ENCODE assay signal across 9 cellular contexts in genomic region chr1:160400646-160401486, GRCh38. TPM values are rescaled to one million over a fixed set of nuclear protein-coding genes. Genes with fewer than 3 reads are reported as not detected.
DNase-seq lines count a peak whose midpoint lies in the region; ATAC-seq and TF ChIP-seq lines count a peak whose summit lies in the region.
"Had no signal": no experiment of that assay in that cellular context is flagged by ENCODE, and none has a peak within 500 bp of the region (broad histone marks: within the 10 kb centered on the region; RNA-seq: fewer than 3 reads in every experiment).

No MANE protein-coding gene starts in this region.

- H3K4me1 Mint-ChIP-seq in glutamatergic neuron (ENCODE audit: low read depth, unreplicated experiment), result peaks cover 23% of the 10 kb centered on the region

- no peak overlapping the region for H3K4me2 ChIP-seq in PC-3 (ENCODE audit: low read length)

- H3K4me1 ChIP-seq in prostate gland (replicated peaks) (peaks cover 3% of the 10 kb centered on the region), PC-3 (ENCODE audit: insufficient read depth, low read length) (no peaks in the 10 kb centered on the region)

- H3K36me3 Mint-ChIP-seq in glutamatergic neuron (ENCODE audit: unreplicated experiment), result no peaks in the 10 kb centered on the region

- 3% methylated on average over 48 of the region's 55 CpGs for WGBS in prostate gland

- CTCF ChIA-PET in PC-3 (lab: Charles Lee), result no interaction called here

- peaks cover 6% of the 10 kb centered on the region for H3K27me3 Mint-ChIP-seq in glutamatergic neuron (ENCODE audit: unreplicated experiment)

- H3K9me3 ChIP-seq in prostate gland (no peaks in the 10 kb centered on the region), PC-3 (ENCODE audit: low read length) (no peaks in the 10 kb centered on the region)

- H3K9me3 Mint-ChIP-seq in glutamatergic neuron (ENCODE audit: unreplicated experiment), result peaks cover 4% of the 10 kb centered on the region

- no peak overlapping the region for H3K9ac ChIP-seq in PC-3 (ENCODE audit: low read length)

- H3K79me2 ChIP-seq in PC-3 (ENCODE audit: low read length), result no peaks in the 10 kb centered on the region

- H3K27ac ChIP-seq in prostate gland (peak overlapping the region; percentile 81 to 83), PC-3 (ENCODE audit: low read length) (no peak overlapping the region)
- H3K27ac ChIP-seq: 22Rv1 had no signal

- no peak overlapping the region for H2AFZ ChIP-seq in PC-3 (ENCODE audit: low read length)

- no peak for TF ChIP-seq CTCF in glutamatergic neuron (IDR thresholded peaks at IDR 0.05; ENCODE audit: partially characterized antibody, unreplicated experiment)
- no peak for TF ChIP-seq CTCF in prostate gland (IDR thresholded peaks at IDR 0.05)
- no peak for TF ChIP-seq CTCF in PC-3 (conservative IDR thresholded peaks at IDR 0.05; ENCODE audit: low read depth, low read length)

- H3K9me2 ChIP-seq in PC-3 (replicated peaks; ENCODE audit: low read length), result no peaks in the 10 kb centered on the region

- H3K27me3 ChIP-seq in prostate gland (replicated peaks; ENCODE audit: insufficient read depth), result no peaks in the 10 kb centered on the region
- peaks cover 50% of the 10 kb centered on the region for H3K27me3 ChIP-seq in PC-3 (ENCODE audit: low read length)

- H3K4me3 Mint-ChIP-seq in glutamatergic neuron (ENCODE audit: unreplicated experiment), result peak overlapping the region; percentile 94

- POLR2A ChIA-PET in PC-3 (lab: Charles Lee; ENCODE audit: unreplicated experiment), result no interaction called here

- H3K36me3 ChIP-seq in prostate gland (no peaks in the 10 kb centered on the region), PC-3 (ENCODE audit: low read depth, low read length) (no peaks in the 10 kb centered on the region)

- DNase-seq in DMS 273 (lab: John Stamatoyannopoulos, UW; ENCODE audit: unreplicated experiment), result peak; percentile 58
- no peak for DNase-seq in DMS 273 treated with DMSO at 0.1 percent for 48 hours (lab: John Stamatoyannopoulos, UW)
- peak; percentile 57 for DNase-seq in SK-N-DZ (ENCODE audit: low spot score)
- DNase-seq in glutamatergic neuron, result peak; percentile 56
- DNase-seq in prostate gland (ENCODE audit: low spot score), result peak; percentile 31
- DNase-seq in effector CD4-positive, alpha-beta T cell, result no peak
- no peak for DNase-seq in PC-3

- no peaks in the 10 kb centered on the region for H4K20me1 ChIP-seq in PC-3 (ENCODE audit: low read length)

- H3F3A ChIP-seq in PC-3 (ENCODE audit: low read length, unreplicated experiment), result no peaks in the 10 kb centered on the region

- H3K4me3 ChIP-seq in prostate gland (peak overlapping the region; percentile 82 to 91), PC-3 (ENCODE audit: low read length) (no peak overlapping the region)

- ATAC-seq in PC-3, result no peak
- no peak for ATAC-seq in HG02870 (IDR thresholded peaks at IDR 0.05; ENCODE audit: unreplicated experiment)

- no peak for TF ChIP-seq POLR2A in prostate gland (IDR thresholded peaks at IDR 0.05)

- intact Hi-C loops in prostate gland (cut with DNase I) (no loop called here), PC-3 (cut with micrococcal nuclease) (no loop called here)

- peak overlapping the region; percentile 78 for H3K27ac Mint-ChIP-seq in glutamatergic neuron (ENCODE audit: unreplicated experiment)

- no TSS peak for BruUV-seq in PC-3 (replicated peaks; lab: Mats Ljungman, UMichigan)

RNA-seq across cellular contexts. Expression of gene VANGL2, which starts 0.5 kb away (rescaled TPM):
- polyA plus RNA-seq in SK-N-DZ (2014; cell fraction: cytosol; rRNA removed), result 9.5 and 12.5 TPM in 2 replicates
- 10.0 and 16.3 TPM in 2 replicates for polyA plus RNA-seq in SK-N-DZ (2014; cell fraction: nucleus; rRNA removed)
- 79.4 TPM for total RNA-seq in glutamatergic neuron (ENCODE audit: unreplicated experiment)
- total RNA-seq in prostate gland, result 10 to 100 TPM in 1 of 2 donors, 1 to 10 TPM in 1; 9.7 to 13.6 TPM
- 0.06 and 0.44 TPM in 2 replicates for total RNA-seq in PC-3 (2014; rRNA removed)

RNA-seq across cellular contexts. Expression of gene NHLH1, which starts 34.0 kb away (rescaled TPM):
- polyA plus RNA-seq in SK-N-DZ (2014; cell fraction: cytosol; rRNA removed), result 0.25 and 0.35 TPM in 2 replicates
- polyA plus RNA-seq in SK-N-DZ (2014; cell fraction: nucleus; rRNA removed), result 0.57 and 1.3 TPM in 2 replicates
- total RNA-seq in glutamatergic neuron (ENCODE audit: unreplicated experiment), result 1,198 TPM
- not detected for total RNA-seq in prostate gland
- total RNA-seq in PC-3 (2014; rRNA removed), result not detected in 2 replicates

RNA-seq across cellular contexts. Expression of gene NCSTN, which starts 57.7 kb away (rescaled TPM):
- polyA plus RNA-seq in SK-N-DZ (2014; cell fraction: cytosol; rRNA removed), result 42.5 and 42.8 TPM in 2 replicates
- polyA plus RNA-seq in SK-N-DZ (2014; cell fraction: nucleus; rRNA removed), result 66.2 and 78.8 TPM in 2 replicates
- 121 TPM for total RNA-seq in glutamatergic neuron (ENCODE audit: unreplicated experiment)
- 100 to 1,000 TPM in 1 of 2 donors, 10 to 100 TPM in 1; 81.2 to 117 TPM for total RNA-seq in prostate gland
- total RNA-seq in PC-3 (2014; rRNA removed), result 48.2 and 49.6 TPM in 2 replicates

RNA-seq across cellular contexts. Expression of gene COPA, which starts 57.8 kb away (rescaled TPM):
- polyA plus RNA-seq in SK-N-DZ (2014; cell fraction: cytosol; rRNA removed), result 89.3 and 103 TPM in 2 replicates
- polyA plus RNA-seq in SK-N-DZ (2014; cell fraction: nucleus; rRNA removed), result 45.4 and 60.3 TPM in 2 replicates
- total RNA-seq in glutamatergic neuron (ENCODE audit: unreplicated experiment), result 263 TPM
- total RNA-seq in prostate gland, result 100 to 1,000 TPM; 123 to 129 TPM
- total RNA-seq in PC-3 (2014; rRNA removed), result 141 and 142 TPM in 2 replicates

Comparison
In these comparisons a context has a peak if more than half of its experiments do, and no peak if none do; other contexts are left out.
1. DNase-seq: peak in DMS 273 (single experiment), SK-N-DZ (single experiment), glutamatergic neuron (single experiment) and prostate gland (single experiment); none in DMS 273 treated with DMSO at 0.1 percent for 48 hours (single experiment), effector CD4-positive, alpha-beta T cell (single experiment) and PC-3 (single experiment).
2. RNA of gene NHLH1, which starts 34.0 kb away (total RNA-seq): 1,198 TPM in glutamatergic neuron (single experiment); not detected in PC-3 and not detected in prostate gland; every median in the first group is over 1,000 times any median in the second.